In the genomic region with DNA sequence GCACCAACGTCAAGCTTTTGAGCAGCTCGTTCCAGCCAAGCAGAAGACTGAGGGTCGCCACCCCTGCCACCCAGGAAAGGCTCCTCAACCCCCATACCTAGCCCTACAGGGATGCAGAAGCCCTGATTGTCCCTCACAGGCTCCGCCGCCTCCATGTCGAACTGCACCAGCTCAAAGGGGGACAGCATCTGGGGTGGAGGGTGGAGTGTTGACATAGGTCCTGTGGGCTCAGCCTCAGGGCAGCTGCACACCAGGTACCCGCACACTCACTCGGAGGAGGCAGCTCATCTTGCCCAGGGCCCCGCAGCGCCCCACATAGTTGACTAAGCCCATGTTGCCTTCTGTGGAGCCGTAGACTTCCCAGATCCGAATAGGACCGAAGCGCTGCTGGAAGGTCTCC, we compare ENCODE assay signal across 8 cellular contexts. TPM values are rescaled to one million over a fixed set of nuclear protein-coding genes. Genes with fewer than 3 reads are reported as not detected.
DNase-seq lines count a peak whose midpoint lies in the region; ATAC-seq and TF ChIP-seq lines count a peak whose summit lies in the region.
"Had no signal": no experiment of that assay in that cellular context is flagged by ENCODE, and none has a peak within 500 bp of the region (broad histone marks: within the 10 kb centered on the region; RNA-seq: fewer than 3 reads in every experiment).

No MANE protein-coding gene starts in this region.

- H3K4me3 ChIP-seq in BJ (ENCODE audit: low read depth, low read length) (peak overlapping the region; percentile 68; the same call in 1 of the 2 replicates), Panc1 (ENCODE audit: low read depth in 2 of 2, low read length in 2 of 2) (peak overlapping the region; percentile 65 to 83), iPS-18a (ENCODE audit: low read length) (peak overlapping the region; percentile 93), thyroid gland (replicated peaks in 1 of 3) (peak overlapping the region in 1 of 3 donors; percentile 55)

- H3K27ac ChIP-seq in Panc1 (ENCODE audit: low read length), result peak overlapping the region; percentile 98
- H3K27ac ChIP-seq in iPS-18a (ENCODE audit: low read length), result no peak overlapping the region
- H3K27ac ChIP-seq in thyroid gland, result no peak overlapping the region

- H3K9ac ChIP-seq in iPS-18a (ENCODE audit: low read length), result no peak overlapping the region

- H3K9me3 ChIP-seq in Panc1 (ENCODE audit: control insufficient read depth, insufficient read depth, low read depth, low read length) (no peaks in the 10 kb centered on the region), iPS-18a (ENCODE audit: control insufficient read depth, low read depth, low read length) (no peaks in the 10 kb centered on the region), thyroid gland (no peaks in the 10 kb centered on the region)

- BruUV-seq in Panc1 (replicated peaks; lab: Mats Ljungman, UMichigan), result no TSS peak

- ATAC-seq in Panc1 (no peak), HG03025 (IDR thresholded peaks at IDR 0.05; ENCODE audit: low FRiP score, unreplicated experiment) (no peak), GM21515 (IDR thresholded peaks at IDR 0.05; ENCODE audit: unreplicated experiment) (no peak)

- POLR2A ChIA-PET in BJ (lab: Charles Lee) (no interaction called here), Panc1 (lab: Charles Lee) (no interaction called here)

- H3K27me3 ChIP-seq in BJ (ENCODE audit: control insufficient read depth, insufficient read depth, low read length) (no peaks in the 10 kb centered on the region), Panc1 (ENCODE audit: control insufficient read depth, insufficient read depth, low read length) (no peaks in the 10 kb centered on the region), iPS-18a (ENCODE audit: control insufficient read depth, insufficient read depth, low read length) (no peaks in the 10 kb centered on the region), thyroid gland (no peaks in the 10 kb centered on the region)

- TF ChIP-seq CTCF in BJ (IDR thresholded peaks at IDR 0.05; ENCODE audit: insufficient read depth, low read depth, low read length) (no peak), Panc1 (IDR thresholded peaks at IDR 0.05) (no peak), thyroid gland (IDR thresholded peaks at IDR 0.05) (no peak)

- intact Hi-C loops in Panc1 (cut with micrococcal nuclease; ENCODE audit: unreplicated experiment), result no loop called here
- intact Hi-C loops in thyroid gland (cut with DNase I), result no loop called here

- H3K4me1 ChIP-seq in Panc1 (ENCODE audit: control insufficient read depth, insufficient read depth, low read length) (peaks cover 6% of the 10 kb centered on the region; the same call in 1 of the 2 replicates), iPS-18a (ENCODE audit: control insufficient read depth, low read depth, low read length) (no peaks in the 10 kb centered on the region), thyroid gland (peaks cover 17 to 19% of the 10 kb centered on the region in 2 donors)

- no peak for TF ChIP-seq POLR2A in thyroid gland (IDR thresholded peaks at IDR 0.05)

- in situ Hi-C loops in Panc1 (cut with HindIII; ENCODE audit: low pct_unique_long_range_greater_than_20kb, low sequenced_read_pairs), result no loop called here

- WGBS in thyroid gland, 2 donors, result 70 to 94% methylated on average over 3 to 11 of the region's 14 CpGs

- DNase-seq in BJ (ENCODE audit: low read depth), result no peak
- DNase-seq in Panc1 (ENCODE audit: low read depth, low spot score), result no peak
- DNase-seq in thyroid gland, result no peak
- DNase-seq: activated gamma-delta T cell, RPMI8226 had no signal

- CTCF ChIA-PET in BJ (lab: Yijun Ruan, JAX), result interaction anchor here (0.8 to 2.4 kb wide), 5 partner anchors 13 to 81 kb away, joined by 3 to 10 read pairs (median 4); a partner anchor contains a TSS
- CTCF ChIA-PET in Panc1 (lab: Charles Lee), result no interaction called here

- H3K36me3 ChIP-seq in BJ (ENCODE audit: control insufficient read depth, insufficient read depth, low read length) (no peaks in the 10 kb centered on the region), Panc1 (ENCODE audit: control insufficient read depth, insufficient read depth, low read length) (peaks cover 3% of the 10 kb centered on the region; the same call in 1 of the 2 replicates), iPS-18a (ENCODE audit: control insufficient read depth, low read depth, low read length) (no peaks in the 10 kb centered on the region), thyroid gland (no peaks in the 10 kb centered on the region)

RNA-seq across cellular contexts. Expression of a gene that starts 11.6 kb away (rescaled TPM):
- polyA plus RNA-seq in BJ (2011; rRNA removed), result 8.6 and 13.1 TPM in 2 replicates
- 3.9 and 8.8 TPM in 2 replicates for polyA minus RNA-seq in BJ (2011; rRNA and poly(A)+ RNA removed)
- total RNA-seq in Panc1 (2021; ENCODE audit: unreplicated experiment) (10.7 TPM), thyroid gland (10 to 100 TPM; 10.6 to 22.4 (median 17.7) TPM)
- 34.8 TPM for polyA plus RNA-seq in Panc1 (2012; ENCODE audit: insufficient read length)

RNA-seq across cellular contexts. Expression of a gene that starts 19.4 kb away (rescaled TPM):
- 5.2 and 9.5 TPM in 2 replicates for polyA plus RNA-seq in BJ (2011; rRNA removed)
- 4.3 and 4.9 TPM in 2 replicates for polyA minus RNA-seq in BJ (2011; rRNA and poly(A)+ RNA removed)
- 24.7 TPM for total RNA-seq in Panc1 (2021; ENCODE audit: unreplicated experiment)
- 33.6 TPM for polyA plus RNA-seq in Panc1 (2012; ENCODE audit: insufficient read length)
- 10 to 100 TPM in 1 of 4 donors, 1 to 10 TPM in 3; 6.9 to 17.7 (median 8.5) TPM for total RNA-seq in thyroid gland

RNA-seq across cellular contexts. Expression of a gene that starts 24.1 kb away (rescaled TPM):
- 5.0 and 8.2 TPM in 2 replicates for polyA plus RNA-seq in BJ (2011; rRNA removed)
- polyA minus RNA-seq in BJ (2011; rRNA and poly(A)+ RNA removed), result 6.1 and 6.4 TPM in 2 replicates
- 20.7 TPM for total RNA-seq in Panc1 (2021; ENCODE audit: unreplicated experiment)
- 24.4 TPM for polyA plus RNA-seq in Panc1 (2012; ENCODE audit: insufficient read length)
- 10 to 100 TPM; 15.2 to 30.0 (median 25.6) TPM for total RNA-seq in thyroid gland

RNA-seq across cellular contexts. Expression of a gene that starts 33.4 kb away (rescaled TPM):
- 3.6 and 4.4 TPM in 2 replicates for polyA plus RNA-seq in BJ (2011; rRNA removed)
- 6.9 and 7.3 TPM in 2 replicates for polyA minus RNA-seq in BJ (2011; rRNA and poly(A)+ RNA removed)
- 12.8 TPM for total RNA-seq in Panc1 (2021; ENCODE audit: unreplicated experiment)
- polyA plus RNA-seq in Panc1 (2012; ENCODE audit: insufficient read length), result 9.0 TPM
- total RNA-seq in thyroid gland, result 10 to 100 TPM; 27.0 to 41.7 (median 32.2) TPM

RNA-seq across cellular contexts. Expression of a gene that starts 43.6 kb away (rescaled TPM):
- 210 and 476 TPM in 2 replicates for polyA plus RNA-seq in BJ (2011; rRNA removed)
- 908 and 1,175 TPM in 2 replicates for polyA minus RNA-seq in BJ (2011; rRNA and poly(A)+ RNA removed)
- total RNA-seq in Panc1 (2021; ENCODE audit: unreplicated experiment) (767 TPM), thyroid gland (100 to 1,000 TPM; 195 to 237 (median 218) TPM)
- polyA plus RNA-seq in Panc1 (2012; ENCODE audit: insufficient read length), result 1,302 TPM
